ENCODE assay signal across 37 cellular contexts in genomic region chr3:97057365-97057764, GRCh38.
"Had no signal": no experiment of that assay in that cellular context is flagged by ENCODE, and none has a peak within 500 bp of the region (broad histone marks: within the 10 kb centered on the region; RNA-seq: fewer than 3 reads in every experiment).

No MANE protein-coding gene starts in this region.

- H3K4me1 Mint-ChIP-seq: activated CD4-positive, alpha-beta memory T cell treated with anti-CD3 and anti-CD28 coated beads, Interleukin-2, amount 10 ng/mL, durations not matched to agents 7 days and 5 days; activated CD4-positive, alpha-beta T cell treated with anti-CD3 and anti-CD28 coated beads for 36 hours; activated CD4-positive, alpha-beta T cell treated with anti-CD3 and anti-CD28 coated beads, Interleukin-2, amount 10 ng/mL, durations not matched to agents 7 days and 5 days; activated CD8-positive, alpha-beta memory T cell treated with anti-CD3 and anti-CD28 coated beads, Interleukin-2, amount 10 ng/mL, durations not matched to agents 7 days and 5 days; activated naive CD4-positive, alpha-beta T cell treated with anti-CD3 and anti-CD28 coated beads, Interleukin-2, amount 10 ng/mL, durations not matched to agents 7 days and 5 days; activated naive CD4-positive, alpha-beta T cell treated with anti-CD3 and anti-CD28 coated beads, Interleukin-2, amount 50 U/mL, for 24 hours; activated naive CD8-positive, alpha-beta T cell treated with anti-CD3 and anti-CD28 coated beads, Interleukin-2, amount 10 ng/mL, durations not matched to agents 7 days and 5 days; activated naive CD8-positive, alpha-beta T cell treated with anti-CD3 and anti-CD28 coated beads, Interleukin-2, amount 50 U/mL, for 24 hours; central memory CD8-positive, alpha-beta T cell had no signal

- ATAC-seq: activated CD4-positive, alpha-beta T cell treated with anti-CD3 and anti-CD28 coated beads for 36 hours; activated CD4-positive, CD25-positive, alpha-beta regulatory T cell treated with anti-CD3 and anti-CD28 coated beads, Interleukin-2, amount 50 U/mL, for 24 hours; activated CD8-positive, alpha-beta memory T cell treated with anti-CD3 and anti-CD28 coated beads, Interleukin-2, amount 10 ng/mL, durations not matched to agents 7 days and 5 days; activated CD8-positive, alpha-beta T cell treated with anti-CD3 and anti-CD28 coated beads, Interleukin-2, amount 10 ng/mL, durations not matched to agents 7 days and 5 days; activated naive CD8-positive, alpha-beta T cell treated with anti-CD3 and anti-CD28 coated beads, Interleukin-2, amount 50 U/mL, for 24 hours had no signal

- H3K27me3 Mint-ChIP-seq: activated CD4-positive, alpha-beta memory T cell treated with anti-CD3 and anti-CD28 coated beads, Interleukin-2, amount 10 ng/mL, durations not matched to agents 7 days and 5 days; activated CD4-positive, alpha-beta T cell treated with anti-CD3 and anti-CD28 coated beads for 36 hours; activated CD4-positive, alpha-beta T cell treated with anti-CD3 and anti-CD28 coated beads, Interleukin-2, amount 10 ng/mL, durations not matched to agents 7 days and 5 days; activated CD8-positive, alpha-beta memory T cell treated with anti-CD3 and anti-CD28 coated beads, Interleukin-2, amount 10 ng/mL, durations not matched to agents 7 days and 5 days; activated naive CD4-positive, alpha-beta T cell treated with anti-CD3 and anti-CD28 coated beads, Interleukin-2, amount 10 ng/mL, durations not matched to agents 7 days and 5 days; activated naive CD4-positive, alpha-beta T cell treated with anti-CD3 and anti-CD28 coated beads, Interleukin-2, amount 50 U/mL, for 24 hours; activated naive CD8-positive, alpha-beta T cell; activated naive CD8-positive, alpha-beta T cell treated with anti-CD3 and anti-CD28 coated beads, Interleukin-2, amount 10 ng/mL, durations not matched to agents 7 days and 5 days; activated naive CD8-positive, alpha-beta T cell treated with anti-CD3 and anti-CD28 coated beads, Interleukin-2, amount 50 U/mL, for 24 hours; activated T-cell treated with anti-CD3 and anti-CD28 coated beads, Interleukin-2, amount 50 U/mL, for 24 hours; brain; central memory CD8-positive, alpha-beta T cell had no signal

- H3K36me3 ChIP-seq: ascending aorta, cardiac muscle cell had no signal

- H3K27ac Mint-ChIP-seq: activated CD4-positive, alpha-beta memory T cell treated with anti-CD3 and anti-CD28 coated beads, Interleukin-2, amount 10 ng/mL, durations not matched to agents 7 days and 5 days; activated CD4-positive, alpha-beta T cell treated with anti-CD3 and anti-CD28 coated beads for 36 hours; activated CD4-positive, alpha-beta T cell treated with anti-CD3 and anti-CD28 coated beads, Interleukin-2, amount 10 ng/mL, durations not matched to agents 7 days and 5 days; activated CD8-positive, alpha-beta memory T cell treated with anti-CD3 and anti-CD28 coated beads, Interleukin-2, amount 10 ng/mL, durations not matched to agents 7 days and 5 days; activated CD8-positive, alpha-beta T cell treated with anti-CD3 and anti-CD28 coated beads, Interleukin-2, amount 10 ng/mL, durations not matched to agents 7 days and 5 days; activated naive CD4-positive, alpha-beta T cell treated with anti-CD3 and anti-CD28 coated beads, Interleukin-2, amount 10 ng/mL, durations not matched to agents 7 days and 5 days; activated naive CD4-positive, alpha-beta T cell treated with anti-CD3 and anti-CD28 coated beads, Interleukin-2, amount 50 U/mL, for 24 hours; activated naive CD8-positive, alpha-beta T cell; activated naive CD8-positive, alpha-beta T cell treated with anti-CD3 and anti-CD28 coated beads, Interleukin-2, amount 10 ng/mL, durations not matched to agents 7 days and 5 days; activated naive CD8-positive, alpha-beta T cell treated with anti-CD3 and anti-CD28 coated beads, Interleukin-2, amount 50 U/mL, for 24 hours; activated T-cell treated with anti-CD3 and anti-CD28 coated beads, Interleukin-2, amount 50 U/mL, for 24 hours; activated T-helper 2 cell treated with anti-CD3 and anti-CD28 coated beads, Interferon-gamma antibody, Interleukin-2, Interleukin-4, amounts not matched to agents 10 μg/mL and 5 μg/mL and 100 μg/mL, durations not matched to agents 14 hours and 24 hours and 36 hours; brain; T-helper 2 cell treated with Interferon-gamma antibody and Interleukin-4, amounts not matched to agents 5 μg/mL and 100 μg/mL, for 36 hours had no signal

- H3K27me3 ChIP-seq: ascending aorta, cardiac muscle cell had no signal

- DNase-seq: activated CD4-positive, alpha-beta memory T cell treated with anti-CD3 and anti-CD28 coated beads, Interleukin-2, amount 10 ng/mL, durations not matched to agents 7 days and 5 days; activated CD4-positive, alpha-beta T cell treated with anti-CD3 and anti-CD28 coated beads for 1 hour; activated CD4-positive, alpha-beta T cell treated with anti-CD3 and anti-CD28 coated beads for 36 hours; activated CD4-positive, alpha-beta T cell treated with anti-CD3 and anti-CD28 coated beads for 48 hours; activated CD4-positive, alpha-beta T cell treated with anti-CD3 and anti-CD28 coated beads, Interleukin-2, amount 10 ng/mL, durations not matched to agents 7 days and 5 days; activated CD4-positive, alpha-beta T cell treated with anti-CD3 and anti-CD28 coated beads, Interleukin-2, amount 50 U/mL, for 48 hours; activated CD4-positive, CD25-positive, alpha-beta regulatory T cell; activated CD8-positive, alpha-beta memory T cell treated with anti-CD3 and anti-CD28 coated beads for 24 hours; activated CD8-positive, alpha-beta memory T cell treated with anti-CD3 and anti-CD28 coated beads, Interleukin-2, amount 10 ng/mL, durations not matched to agents 7 days and 5 days; activated CD8-positive, alpha-beta memory T cell treated with anti-CD3 and anti-CD28 coated beads, Interleukin-2, amount 50 U/mL, for 48 hours; activated CD8-positive, alpha-beta T cell treated with anti-CD3 and anti-CD28 coated beads, Interleukin-2, amount 10 ng/mL, durations not matched to agents 7 days and 5 days; activated effector memory CD4-positive, alpha-beta T cell treated with Interleukin-2 at 50 U/mL for 16 hours; activated gamma-delta T cell; activated naive CD4-positive, alpha-beta T cell treated with anti-CD3 and anti-CD28 coated beads, Interleukin-2, amount 10 ng/mL, durations not matched to agents 7 days and 5 days; activated naive CD4-positive, alpha-beta T cell treated with Interleukin-2 at 50 U/mL for 16 hours; activated naive CD8-positive, alpha-beta T cell treated with anti-CD3 and anti-CD28 coated beads, Interleukin-2, amount 10 ng/mL, durations not matched to agents 7 days and 5 days; activated naive CD8-positive, alpha-beta T cell treated with anti-CD3 and anti-CD28 coated beads, Interleukin-2, amount 50 U/mL, for 24 hours; activated T-cell treated with anti-CD3 and anti-CD28 coated beads, Interleukin-2, amount 50 U/mL, for 24 hours; activated T-cell treated with anti-CD3 and anti-CD28 coated beads, Interleukin-2, amount 50 U/mL, for 48 hours; amygdala; anterior cingulate cortex; caudate nucleus; cerebellar nuclear complex; T-helper 2 cell; T-helper 9 cell had no signal

- H3K36me3 Mint-ChIP-seq: activated CD8-positive, alpha-beta memory T cell treated with anti-CD3 and anti-CD28 coated beads, Interleukin-2, amount 10 ng/mL, durations not matched to agents 7 days and 5 days; activated naive CD4-positive, alpha-beta T cell treated with anti-CD3 and anti-CD28 coated beads, Interleukin-2, amount 10 ng/mL, durations not matched to agents 7 days and 5 days; activated naive CD4-positive, alpha-beta T cell treated with anti-CD3 and anti-CD28 coated beads, Interleukin-2, amount 50 U/mL, for 24 hours; activated naive CD8-positive, alpha-beta T cell; activated naive CD8-positive, alpha-beta T cell treated with anti-CD3 and anti-CD28 coated beads, Interleukin-2, amount 10 ng/mL, durations not matched to agents 7 days and 5 days; brain had no signal

- H3K4me1 ChIP-seq: ascending aorta had no signal

- H3K27ac ChIP-seq: ascending aorta, cardiac muscle cell, VCaP had no signal

- H3K4me3 ChIP-seq: ascending aorta, cardiac muscle cell had no signal

- H3K9me3 Mint-ChIP-seq: activated CD4-positive, alpha-beta T cell treated with anti-CD3 and anti-CD28 coated beads, Interleukin-2, amount 10 ng/mL, durations not matched to agents 7 days and 5 days; activated naive CD4-positive, alpha-beta T cell treated with anti-CD3 and anti-CD28 coated beads, Interleukin-2, amount 10 ng/mL, durations not matched to agents 7 days and 5 days; activated naive CD4-positive, alpha-beta T cell treated with anti-CD3 and anti-CD28 coated beads, Interleukin-2, amount 50 U/mL, for 24 hours had no signal

- FAIRE-seq: bronchial epithelial cell, TTC549 had no signal

- H3K4me3 Mint-ChIP-seq: activated CD4-positive, alpha-beta memory T cell treated with anti-CD3 and anti-CD28 coated beads, Interleukin-2, amount 10 ng/mL, durations not matched to agents 7 days and 5 days; activated CD4-positive, alpha-beta T cell treated with anti-CD3 and anti-CD28 coated beads for 36 hours; activated CD4-positive, alpha-beta T cell treated with anti-CD3 and anti-CD28 coated beads, Interleukin-2, amount 10 ng/mL, durations not matched to agents 7 days and 5 days; activated CD8-positive, alpha-beta memory T cell treated with anti-CD3 and anti-CD28 coated beads, Interleukin-2, amount 10 ng/mL, durations not matched to agents 7 days and 5 days; activated CD8-positive, alpha-beta T cell treated with anti-CD3 and anti-CD28 coated beads, Interleukin-2, amount 10 ng/mL, durations not matched to agents 7 days and 5 days; activated naive CD4-positive, alpha-beta T cell treated with anti-CD3 and anti-CD28 coated beads, Interleukin-2, amount 10 ng/mL, durations not matched to agents 7 days and 5 days; activated naive CD4-positive, alpha-beta T cell treated with anti-CD3 and anti-CD28 coated beads, Interleukin-2, amount 50 U/mL, for 24 hours; activated naive CD8-positive, alpha-beta T cell; activated naive CD8-positive, alpha-beta T cell treated with anti-CD3 and anti-CD28 coated beads, Interleukin-2, amount 10 ng/mL, durations not matched to agents 7 days and 5 days; activated naive CD8-positive, alpha-beta T cell treated with anti-CD3 and anti-CD28 coated beads, Interleukin-2, amount 50 U/mL, for 24 hours; activated T-cell treated with anti-CD3 and anti-CD28 coated beads, Interleukin-2, amount 50 U/mL, for 24 hours; brain; central memory CD8-positive, alpha-beta T cell; T-helper 2 cell treated with Interferon-gamma antibody and Interleukin-4, amounts not matched to agents 5 μg/mL and 100 μg/mL, for 36 hours had no signal
